ENCODE assay signal across 12 cellular contexts in the genomic region with DNA sequence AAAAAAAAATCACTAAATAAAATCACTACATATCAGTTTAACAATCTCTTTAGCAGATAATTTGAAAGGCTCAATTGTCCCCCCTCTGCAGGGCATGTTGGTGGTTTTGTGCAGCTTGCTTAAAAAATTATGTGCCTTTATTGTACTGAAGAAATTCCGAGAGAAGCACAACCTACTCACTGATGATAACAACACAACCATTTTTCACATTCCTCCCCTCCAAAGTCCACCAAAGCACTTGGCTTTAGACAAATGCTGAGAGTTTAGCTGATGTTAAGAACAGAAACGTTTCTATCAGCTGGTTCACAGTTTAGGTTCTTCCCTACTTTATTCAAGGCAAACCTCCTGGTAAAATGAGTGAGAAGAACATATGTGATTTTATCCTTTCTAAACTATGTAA. TPM values are rescaled to one million over a fixed set of nuclear protein-coding genes. Genes with fewer than 3 reads are reported as not detected.
A peak's percentile ranks its signal among the peaks of the same experiment; 100 is the strongest.
DNase-seq lines count a peak whose midpoint lies in the region; ATAC-seq, FAIRE-seq and TF ChIP-seq lines count a peak whose summit lies in the region.
"Had no signal": no experiment of that assay in that cellular context is flagged by ENCODE, and none has a peak within 500 bp of the region (broad histone marks: within the 10 kb centered on the region; RNA-seq: fewer than 3 reads in every experiment).

No MANE protein-coding gene starts in this region.

- H3K36me3 ChIP-seq in right atrium auricular region (no peaks in the 10 kb centered on the region), kidney (ENCODE audit: control insufficient read depth in 1 of 2, insufficient read depth in 2 of 2, low read length in 2 of 2) (no peaks in the 10 kb centered on the region)
- H3K36me3 ChIP-seq: neutrophil had no signal

- H3K36me3 Mint-ChIP-seq in osteocyte (ENCODE audit: unreplicated experiment), result no peaks in the 10 kb centered on the region

- intact Hi-C loops in cardiac septum (cut with DNase I), result loop anchor here (10.0 kb wide), 1 partner anchor 108 kb away; no protein-coding TSS in a partner anchor
- intact Hi-C loops in kidney (cut with DNase I), result no loop called here

- H3K9me3 ChIP-seq in right atrium auricular region (no peaks in the 10 kb centered on the region), kidney (ENCODE audit: control insufficient read depth in 1 of 2, low read length in 2 of 2) (no peaks in the 10 kb centered on the region)
- H3K9me3 ChIP-seq: neutrophil had no signal

- H3K4me1 Mint-ChIP-seq in osteocyte (ENCODE audit: unreplicated experiment), result peaks cover 43% of the 10 kb centered on the region

- H3K4me3 Mint-ChIP-seq in osteocyte (ENCODE audit: unreplicated experiment), result peak overlapping the region; percentile 70
- H3K4me3 Mint-ChIP-seq: activated naive CD4-positive, alpha-beta T cell treated with anti-CD3 and anti-CD28 coated beads, Interleukin-2, amount 50 U/mL, for 24 hours had no signal

- DNase-seq in right atrium auricular region (ENCODE audit: low spot score) (no peak), cardiac septum (ENCODE audit: low spot score) (no peak), fibroblast of peridontal ligament (ENCODE audit: extremely low read depth) (peak; percentile 29), osteocyte (ENCODE audit: extremely low spot score, unreplicated experiment) (no peak), putamen (ENCODE audit: low spot score) (no peak), kidney (no peak)
- DNase-seq: MM.1S had no signal

- peaks cover 3 to 39% of the 10 kb centered on the region in 2 donors for H3K4me1 ChIP-seq in right atrium auricular region
- peaks cover 0 to 15% of the 10 kb centered on the region in 2 donors for H3K4me1 ChIP-seq in kidney (ENCODE audit: control insufficient read depth in 1 of 2, insufficient read depth in 1 of 2, low read depth in 1 of 2, low read length in 2 of 2)

- no peaks in the 10 kb centered on the region for H3K9me3 Mint-ChIP-seq in osteocyte (ENCODE audit: unreplicated experiment)

- H3K27ac Mint-ChIP-seq in osteocyte (ENCODE audit: unreplicated experiment), result no peak overlapping the region

- no peak for FAIRE-seq in kidney (lab: Jason Lieb, UNC)
- FAIRE-seq: frontal cortex had no signal

- H3K27me3 ChIP-seq in right atrium auricular region, result no peaks in the 10 kb centered on the region

- H3K9ac ChIP-seq in kidney (ENCODE audit: low read length in 2 of 2), result no peak overlapping the region

- ATAC-seq in HG03469 (IDR thresholded peaks at IDR 0.05; ENCODE audit: unreplicated experiment), result no peak
- ATAC-seq in GM21423 (IDR thresholded peaks at IDR 0.05; ENCODE audit: unreplicated experiment), result no peak

- H3K4me3 ChIP-seq in right atrium auricular region (peak overlapping the region; percentile 35 to 53), kidney (ENCODE audit: low read length in 2 of 2) (peak overlapping the region in 1 of 2 donors; percentile 73)

- TF ChIP-seq CTCF in right atrium auricular region (IDR thresholded peaks at IDR 0.05) (no peak), osteocyte (IDR thresholded peaks at IDR 0.05) (no peak), kidney (IDR thresholded peaks at IDR 0.05; ENCODE audit: borderline replicate concordance, extremely low read depth, insufficient read depth) (no peak)

- H3K27ac ChIP-seq in right atrium auricular region (peak overlapping the region; percentile 72), kidney (ENCODE audit: low read depth in 2 of 2, low read length in 2 of 2) (no peak overlapping the region)
- H3K27ac ChIP-seq: neutrophil had no signal

- H3K27me3 Mint-ChIP-seq in osteocyte (ENCODE audit: unreplicated experiment), result no peaks in the 10 kb centered on the region
- H3K27me3 Mint-ChIP-seq: activated naive CD4-positive, alpha-beta T cell treated with anti-CD3 and anti-CD28 coated beads, Interleukin-2, amount 50 U/mL, for 24 hours had no signal

RNA-seq across cellular contexts. Expression of a gene that starts 0.9 kb away (rescaled TPM):
- total RNA-seq in right atrium auricular region (10 to 100 TPM; 79.6 to 80.5 TPM), cardiac septum (30.6 TPM), osteocyte (23.9 and 24.1 TPM in 2 replicates), kidney (125 TPM)
- polyA plus RNA-seq in kidney (ENCODE audit: insufficient read depth, low read depth, low replicate concordance), result 14.0 TPM

Comparison
In these comparisons a context has a peak if more than half of its experiments do, and no peak if none do; other contexts are left out.
1. H3K27ac ChIP-seq: peak in right atrium auricular region (2 of 2); none in kidney (0 of 2).